In the genomic region with DNA sequence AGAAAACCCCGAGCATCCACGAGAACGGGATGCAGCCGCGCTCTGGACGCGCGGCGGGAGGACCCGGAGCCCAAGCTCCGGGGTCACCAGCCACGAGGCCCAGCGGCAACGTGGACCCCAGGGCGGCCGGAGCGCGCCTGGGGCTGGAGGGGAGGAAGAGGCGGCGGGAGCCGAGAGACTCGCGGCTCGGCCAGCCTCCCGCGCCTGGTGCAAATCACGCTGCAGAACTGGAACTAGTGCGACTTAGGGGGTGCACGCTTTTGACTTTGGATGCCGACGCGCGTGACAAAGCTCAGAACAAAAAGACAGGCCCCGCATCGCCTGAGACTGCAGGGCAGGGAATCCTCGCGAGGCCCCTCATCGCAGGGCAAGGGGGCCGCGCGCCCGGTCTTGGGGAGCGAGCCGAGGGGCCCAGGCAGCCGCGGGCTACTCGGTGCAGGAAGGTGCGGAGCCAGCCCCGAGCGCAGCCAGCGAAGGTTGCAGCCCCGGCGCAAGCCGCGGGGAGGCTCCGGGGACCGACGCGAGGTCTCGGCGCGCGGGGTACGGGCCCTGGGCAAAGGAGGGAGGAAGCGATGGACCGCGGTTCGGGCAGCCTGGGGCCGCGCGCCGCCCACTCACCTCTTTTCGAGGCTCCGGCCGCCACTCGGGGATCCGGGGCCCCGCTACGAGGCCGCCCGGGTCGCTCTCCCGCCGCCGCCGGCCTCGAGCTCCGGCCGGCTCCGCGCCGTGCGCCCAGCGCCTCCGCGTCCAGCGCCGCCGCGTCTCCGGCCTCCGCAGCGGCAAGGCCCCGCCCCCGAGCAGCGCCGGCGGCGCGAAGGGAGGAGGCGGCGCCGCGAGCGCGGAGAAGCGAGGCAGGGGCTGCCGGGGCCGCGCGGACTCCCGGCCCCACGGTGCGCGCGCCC, we compare ENCODE assay signal across 8 cellular contexts. TPM values are rescaled to one million over a fixed set of nuclear protein-coding genes. Genes with fewer than 3 reads are reported as not detected.
DNase-seq lines count a peak whose midpoint lies in the region; ATAC-seq, FAIRE-seq and TF ChIP-seq lines count a peak whose summit lies in the region.

A gene with protein sequence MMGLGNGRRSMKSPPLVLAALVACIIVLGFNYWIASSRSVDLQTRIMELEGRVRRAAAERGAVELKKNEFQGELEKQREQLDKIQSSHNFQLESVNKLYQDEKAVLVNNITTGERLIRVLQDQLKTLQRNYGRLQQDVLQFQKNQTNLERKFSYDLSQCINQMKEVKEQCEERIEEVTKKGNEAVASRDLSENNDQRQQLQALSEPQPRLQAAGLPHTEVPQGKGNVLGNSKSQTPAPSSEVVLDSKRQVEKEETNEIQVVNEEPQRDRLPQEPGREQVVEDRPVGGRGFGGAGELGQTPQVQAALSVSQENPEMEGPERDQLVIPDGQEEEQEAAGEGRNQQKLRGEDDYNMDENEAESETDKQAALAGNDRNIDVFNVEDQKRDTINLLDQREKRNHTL (minus strand): TSS at position 766 of the 902 bp plus-strand sequence. CDS start 20,238 bp downstream, outside the sequence.

- no peaks in the 10 kb centered on the region for H4K20me1 ChIP-seq in keratinocyte (ENCODE audit: control insufficient read depth, extremely low read depth, insufficient read depth, low read length)

- peak within 1 kb of the TSS; percentile 84 for H2AFZ ChIP-seq in keratinocyte (ENCODE audit: control insufficient read depth, low read length)

- dilution Hi-C loops in keratinocyte (cut with MboI; ENCODE audit: extremely low pct_ligation_motif_present, low sequenced_read_pairs) = no loop called here

- H3K4me2 ChIP-seq in keratinocyte (ENCODE audit: control insufficient read depth, extremely low read depth, insufficient read depth, low read depth, low read length) = peak within 1 kb of the TSS; percentile 90

- H3K36me3 ChIP-seq in HUES48 (ENCODE audit: control insufficient read depth, insufficient read depth, low read length) (no peaks in the 10 kb centered on the region), keratinocyte (ENCODE audit: control insufficient read depth in 2 of 2, extremely low read depth in 1 of 2, insufficient read depth in 2 of 2, low read length in 2 of 2) (no peaks in the 10 kb centered on the region)

- H3K27me3 ChIP-seq in HUES48 (ENCODE audit: control insufficient read depth, insufficient read depth, low read length) (peaks cover 38% of the 10 kb centered on the region), keratinocyte (ENCODE audit: control insufficient read depth, extremely low read depth, insufficient read depth, low read length) (no peaks in the 10 kb centered on the region)

- TF ChIP-seq CTCF in GM10266 (IDR thresholded peaks at IDR 0.05; ENCODE audit: control insufficient read depth, insufficient read depth, low read depth, missing control alignments) (peak; percentile 20), keratinocyte (optimal IDR thresholded peaks at IDR 0.05 in 1 of 3, IDR thresholded peaks at IDR 0.05 in 1 of 3, conservative IDR thresholded peaks at IDR 0.05 in 1 of 3; ENCODE audit: extremely low read depth in 1 of 3, insufficient read depth in 2 of 3, low read length in 3 of 3) (peak in 2 of 3 experiments; percentile 27 to 42)

- H3K4me1 ChIP-seq in HUES48 (ENCODE audit: control insufficient read depth, insufficient read depth, low read length) = peaks cover 29% of the 10 kb centered on the region
- H3K4me1 ChIP-seq in keratinocyte (ENCODE audit: control insufficient read depth, extremely low read depth, insufficient read depth, low read length) = peaks cover 9% of the 10 kb centered on the region

- H3K9me3 ChIP-seq in HUES48 (ENCODE audit: control insufficient read depth, insufficient read depth, low read length) = no peaks in the 10 kb centered on the region
- H3K9me3 ChIP-seq in keratinocyte (ENCODE audit: control insufficient read depth, low read depth, low read length) = no peaks in the 10 kb centered on the region

- H3K79me2 ChIP-seq in keratinocyte (ENCODE audit: control insufficient read depth, insufficient read depth, low read length) = peaks cover 5% of the 10 kb centered on the region

- H3K27ac ChIP-seq in HUES48 (ENCODE audit: low read depth, low read length) (peak within 1 kb of the TSS; percentile 53), keratinocyte (ENCODE audit: control insufficient read depth, insufficient read depth, low read length) (no peak within 1 kb of the TSS)

- H3K9ac ChIP-seq in HUES48 (ENCODE audit: low read depth, low read length) (peak within 1 kb of the TSS; percentile 67), keratinocyte (ENCODE audit: control insufficient read depth, extremely low read depth, insufficient read depth, low read length) (peak within 1 kb of the TSS; percentile 58)

- no peak for FAIRE-seq in keratinocyte (lab: Jason Lieb, UNC)

- H3K9me1 ChIP-seq in keratinocyte (ENCODE audit: control insufficient read depth, extremely low read depth, insufficient read depth, low read length) = no peaks in the 10 kb centered on the region

- H3K4me3 ChIP-seq in HUES48 (ENCODE audit: low read depth, low read length) (peak within 1 kb of the TSS; percentile 80), keratinocyte (ENCODE audit: control insufficient read depth in 2 of 3, extremely low read depth in 1 of 3, insufficient read depth in 2 of 3, low read depth in 1 of 3, low read length in 3 of 3) (peak within 1 kb of the TSS; percentile 65 to 77 (median 73))

- in situ Hi-C loops in SK-MEL-5 (cut with HindIII; ENCODE audit: low pct_unique_long_range_greater_than_20kb, low sequenced_read_pairs) = no loop called here

- peak; percentile 79 for ATAC-seq in GM21528 (IDR thresholded peaks at IDR 0.05; ENCODE audit: low FRiP score, unreplicated experiment)

- peak; percentile 87 for DNase-seq in GM10266 (ENCODE audit: extremely low spot score)
- peak; percentile 65 for DNase-seq in SK-MEL-5 (ENCODE audit: low read depth, low spot score)
- peak; percentile 82 for DNase-seq in cerebellum (ENCODE audit: low spot score)
- DNase-seq in keratinocyte (ENCODE audit: low read depth, low spot score) = no peak
- DNase-seq in stimulated activated CD4-positive, alpha-beta T cell treated with anti-CD3 and anti-CD28 coated beads, Interleukin-12 subunit alpha, Interleukin-12 subunit beta, amount 100 ng/mL, for 4 hours = peak; percentile 32
- DNase-seq in NAMALWA (ENCODE audit: low spot score) = no peak

RNA-seq across cellular contexts. Expression of the gene that starts here (rescaled TPM):
- 106 and 114 TPM in 2 replicates for total RNA-seq in SK-MEL-5 (2014; rRNA removed; shearing (Covaris generic))
- 184 and 212 TPM in 2 replicates for polyA plus RNA-seq in SK-MEL-5 (2015; cell fraction: cytosol; rRNA removed)
- polyA plus RNA-seq in SK-MEL-5 (2015; cell fraction: nucleus; rRNA removed) = 23.3 and 25.6 TPM in 2 replicates
- total RNA-seq in cerebellum = 74.3 TPM
- 12.9 to 19.9 TPM (median 17.3 TPM) in 3 replicates for polyA plus RNA-seq in keratinocyte
- 27.1 TPM for polyA plus RNA-seq in keratinocyte (2011; ENCODE audit: low read depth)
- polyA plus RNA-seq in keratinocyte (2011; cell fraction: cytosol; rRNA removed) = 13.2 and 14.0 TPM in 2 replicates
- polyA plus RNA-seq in keratinocyte (2011; cell fraction: nucleus; rRNA removed) = 21.0 and 25.9 TPM in 2 replicates
- 16.0 and 18.6 TPM in 2 replicates for polyA plus RNA-seq in keratinocyte (2012; ENCODE audit: low replicate concordance)
- polyA minus RNA-seq in keratinocyte = 4.6 to 15.3 TPM (median 6.6 TPM) in 3 replicates
- 13.8 TPM for polyA minus RNA-seq in keratinocyte (2011; cell fraction: cytosol; rRNA and poly(A)+ RNA removed)
- polyA minus RNA-seq in keratinocyte (2011; cell fraction: nucleus; rRNA and poly(A)+ RNA removed) = 10.2 and 14.4 TPM in 2 replicates

Comparison
In these comparisons a context has a peak if more than half of its experiments do, and no peak if none do; other contexts are left out.
1. DNase-seq: peak in GM10266 (single experiment), SK-MEL-5 (single experiment), cerebellum (single experiment) and stimulated activated CD4-positive, alpha-beta T cell treated with anti-CD3 and anti-CD28 coated beads, Interleukin-12 subunit alpha, Interleukin-12 subunit beta, amount 100 ng/mL, for 4 hours (single experiment); none in keratinocyte (single experiment) and NAMALWA (single experiment).